Comparison of ENCODE assay signal across 8 cellular contexts in the genomic region with DNA sequence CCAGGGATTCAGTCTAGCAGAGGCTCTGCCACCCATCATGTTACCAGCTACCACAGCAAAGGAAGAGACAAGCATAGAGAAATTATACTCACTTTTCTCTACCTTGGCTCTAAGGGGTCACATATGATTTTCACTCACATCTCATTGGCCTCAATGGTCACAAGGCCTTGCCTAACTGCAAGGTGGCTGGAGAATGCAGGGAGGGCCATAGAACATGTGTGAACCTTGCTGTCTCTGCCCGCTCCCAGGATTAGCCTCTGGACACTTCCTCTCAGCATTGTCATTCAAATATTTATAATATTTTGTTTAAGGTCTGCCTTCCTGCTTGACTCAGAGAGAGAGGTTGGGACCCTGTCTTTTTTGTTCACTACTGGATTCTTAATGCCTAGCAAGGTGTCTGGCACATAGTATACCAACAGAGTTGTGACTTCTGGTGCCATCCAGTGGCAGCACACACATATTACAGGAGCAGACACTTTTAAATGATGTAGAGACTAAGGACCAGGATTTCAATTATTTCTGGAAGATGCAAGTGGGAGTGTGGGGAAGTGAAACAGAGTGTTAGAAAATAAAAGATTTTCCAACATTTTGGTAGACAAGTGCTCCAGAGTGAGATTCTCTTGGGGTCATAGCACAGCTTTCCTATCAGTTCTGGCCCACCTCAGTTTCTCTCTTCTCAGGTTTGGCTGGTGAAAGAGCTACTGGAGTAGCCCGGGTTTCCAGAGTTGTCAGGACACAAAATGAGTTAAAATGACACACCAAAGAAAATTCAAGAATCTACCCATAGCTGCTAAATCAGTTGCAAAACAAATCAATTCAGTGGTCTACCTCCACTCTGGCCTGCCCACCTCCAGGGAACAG.
A peak's percentile ranks its signal among the peaks of the same experiment; 100 is the strongest.
DNase-seq lines count a peak whose midpoint lies in the region; ATAC-seq and TF ChIP-seq lines count a peak whose summit lies in the region.

No MANE protein-coding gene starts in this region.

- H2AFZ ChIP-seq in OCI-LY7 (ENCODE audit: low read length) (peak overlapping the region; percentile 66; the same call in 1 of the 2 replicates), parathyroid adenoma (no peak overlapping the region)

- H3K36me3 ChIP-seq in BLaER1 (no peaks in the 10 kb centered on the region), OCI-LY7 (ENCODE audit: insufficient read depth, low read length) (no peaks in the 10 kb centered on the region), parathyroid adenoma (ENCODE audit: control insufficient read depth, insufficient read depth, low read length) (no peaks in the 10 kb centered on the region), MG63 (no peaks in the 10 kb centered on the region)

- intact Hi-C loops in OCI-LY7 (cut with micrococcal nuclease; ENCODE audit: unreplicated experiment) = loop anchor here (1.0 kb wide), 2 partner anchors 119 to 209 kb away; a partner anchor contains a TSS

- H3K9me3 ChIP-seq in BLaER1 (peaks cover 5% of the 10 kb centered on the region), OCI-LY7 (ENCODE audit: low read length) (no peaks in the 10 kb centered on the region), parathyroid adenoma (ENCODE audit: control insufficient read depth, low read length) (no peaks in the 10 kb centered on the region), MG63 (no peaks in the 10 kb centered on the region)

- peak overlapping the region; percentile 79 for H3K4me2 ChIP-seq in BLaER1
- 0 out of 2 replicates have a peak overlapping the region, but pooled peaks have one; percentile 14 for H3K4me2 ChIP-seq in OCI-LY7 (ENCODE audit: low read length)
- H3K4me2 ChIP-seq in parathyroid adenoma (ENCODE audit: low read length) = no peak overlapping the region

- H3K4me3 ChIP-seq in BLaER1 = no peak overlapping the region
- no peak overlapping the region for H3K4me3 ChIP-seq in OCI-LY7 (ENCODE audit: low read depth, low read length, poor library complexity, severe bottlenecking)
- no peak overlapping the region for H3K4me3 ChIP-seq in fibroblast of villous mesenchyme (ENCODE audit: low read depth, low read length)
- no peak overlapping the region for H3K4me3 ChIP-seq in parathyroid adenoma (ENCODE audit: low read depth, low read length)
- no peak overlapping the region for H3K4me3 ChIP-seq in MG63

- H3K9ac ChIP-seq in BLaER1 (0 out of 2 replicates have a peak overlapping the region, but pooled peaks have one; percentile 21), parathyroid adenoma (no peak overlapping the region)

- H3K79me2 ChIP-seq in OCI-LY7 (ENCODE audit: insufficient read depth, low read depth, low read length) (no peaks in the 10 kb centered on the region), parathyroid adenoma (no peaks in the 10 kb centered on the region)

- H4K20me1 ChIP-seq in BLaER1 = no peaks in the 10 kb centered on the region
- no peaks in the 10 kb centered on the region for H4K20me1 ChIP-seq in OCI-LY7 (ENCODE audit: insufficient read depth, low read length)

- H3K27me3 ChIP-seq in BLaER1 (no peaks in the 10 kb centered on the region), parathyroid adenoma (ENCODE audit: control insufficient read depth, insufficient read depth, low read length) (no peaks in the 10 kb centered on the region), MG63 (no peaks in the 10 kb centered on the region)

- TF ChIP-seq CTCF in OCI-LY7 (conservative IDR thresholded peaks at IDR 0.05; ENCODE audit: low read length) = peak; percentile 99
- TF ChIP-seq CTCF in fibroblast of villous mesenchyme (IDR thresholded peaks at IDR 0.05; ENCODE audit: insufficient read depth, low read depth, low read length) = peak; percentile 82
- TF ChIP-seq CTCF in parathyroid adenoma (IDR thresholded peaks at IDR 0.05) = peak; percentile 62

- no TSS peak for BruUV-seq in OCI-LY7 (replicated peaks; lab: Mats Ljungman, UMichigan)

- H3K27ac ChIP-seq in BLaER1 (peak overlapping the region; percentile 69), OCI-LY7 (ENCODE audit: low read depth, low read length, poor library complexity, severe bottlenecking) (no peak overlapping the region), parathyroid adenoma (no peak overlapping the region)

- no peaks in the 10 kb centered on the region for H3K9me2 ChIP-seq in OCI-LY7 (ENCODE audit: insufficient read depth, low read length)

- CTCF ChIA-PET in OCI-LY7 (lab: Charles Lee; ENCODE audit: unreplicated experiment) = interaction anchor here (1.2 to 3.0 kb wide), 4 partner anchors 11 to 243 kb away, joined by 3 to 20 read pairs (median 10); a partner anchor contains a TSS

- POLR2A ChIA-PET in OCI-LY7 (lab: Charles Lee) = interaction anchor here (1.0 to 1.5 kb wide), 6 partner anchors 11 to 229 kb away, joined by 3 to 11 read pairs (median 4); a partner anchor contains a TSS

- peak; percentile 67 for ATAC-seq in GM18870 (IDR thresholded peaks at IDR 0.05; ENCODE audit: unreplicated experiment)
- ATAC-seq in HG03159 (IDR thresholded peaks at IDR 0.05; ENCODE audit: unreplicated experiment) = peak; percentile 81

- DNase-seq in OCI-LY7 (ENCODE audit: low spot score) (peak; percentile 85), fibroblast of villous mesenchyme (ENCODE audit: low read depth) (peak; percentile 55), MG63 (no peak)
- peak; percentile 75 to 83 for DNase-seq in activated T-cell treated with anti-CD3 and anti-CD28 coated beads, Interleukin-2, amount 50 U/mL, for 48 hours

- peaks cover 42% of the 10 kb centered on the region for H3K4me1 ChIP-seq in BLaER1
- H3K4me1 ChIP-seq in OCI-LY7 (ENCODE audit: insufficient read depth, low read length, poor library complexity, severe bottlenecking) = peaks cover 18% of the 10 kb centered on the region
- no peaks in the 10 kb centered on the region for H3K4me1 ChIP-seq in parathyroid adenoma
